ENCODE assay signal across 8 cellular contexts in the genomic region with DNA sequence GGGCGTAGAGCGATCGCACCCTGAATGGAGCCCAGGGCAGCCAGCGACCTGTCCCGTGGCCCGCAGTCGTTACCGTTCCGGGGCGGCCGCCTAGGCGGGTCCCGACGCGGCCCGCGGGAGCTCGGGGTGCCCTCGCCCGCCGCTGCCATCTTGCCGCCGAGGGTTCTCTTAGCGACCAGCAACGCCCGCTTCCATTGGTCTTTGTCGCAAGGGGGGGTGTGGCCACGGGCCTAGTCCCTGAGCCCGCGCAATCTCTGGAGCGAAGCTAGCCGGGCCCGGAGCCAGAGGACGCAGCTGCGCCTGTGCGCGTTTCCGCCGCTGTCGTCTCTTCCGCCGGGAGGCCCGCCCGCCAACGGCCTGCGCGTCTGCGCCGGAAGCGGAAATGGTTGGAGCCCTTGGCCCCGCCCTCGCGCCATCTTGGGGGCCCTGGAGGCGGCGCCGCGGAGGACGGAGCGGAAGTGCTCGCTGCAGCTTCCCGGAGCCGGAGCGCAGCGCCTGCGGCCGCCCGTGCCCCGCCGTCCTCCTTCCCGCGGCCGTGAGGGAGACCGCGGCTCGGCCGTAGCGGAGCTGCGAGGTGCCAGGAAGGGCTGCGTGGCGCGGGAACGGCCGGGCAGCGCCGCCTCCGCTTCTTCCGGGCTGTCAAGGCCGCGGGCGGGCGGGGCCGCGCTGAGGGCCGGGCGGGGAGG. TPM values are rescaled to one million over a fixed set of nuclear protein-coding genes. Genes with fewer than 3 reads are reported as not detected.
DNase-seq lines count a peak whose midpoint lies in the region; ATAC-seq and TF ChIP-seq lines count a peak whose summit lies in the region.

A gene (minus strand): TSS at position 170 of the 686 bp plus-strand sequence. CDS start 21 bp downstream, at position 149.
A gene with protein sequence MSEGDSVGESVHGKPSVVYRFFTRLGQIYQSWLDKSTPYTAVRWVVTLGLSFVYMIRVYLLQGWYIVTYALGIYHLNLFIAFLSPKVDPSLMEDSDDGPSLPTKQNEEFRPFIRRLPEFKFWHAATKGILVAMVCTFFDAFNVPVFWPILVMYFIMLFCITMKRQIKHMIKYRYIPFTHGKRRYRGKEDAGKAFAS (plus strand): TSS at position 457 of the 686 bp plus-strand sequence. CDS start 3,950 bp downstream, outside the sequence.

- DNase-seq in DMS153 treated with DMSO at 0.1 percent for 48 hours (lab: John Stamatoyannopoulos, UW; ENCODE audit: unreplicated experiment) (peak; percentile 100), OCI-M2 (lab: John Stamatoyannopoulos, UW; ENCODE audit: unreplicated experiment) (peak; percentile 82), epithelial cell of prostate (ENCODE audit: low read depth, low spot score) (peak; percentile 91)
- peak; percentile 98 for DNase-seq in activated T-cell treated with anti-CD3 and anti-CD28 coated beads, Interleukin-2, amount 50 U/mL, for 1 hour
- DNase-seq in stimulated activated CD8-positive, alpha-beta memory T cell treated with anti-CD3 and anti-CD28 coated beads, Interleukin-2, amount 100 ng/mL, for 48 hours (ENCODE audit: low read depth in 2 of 2): peak; percentile 96 to 98

- TF ChIP-seq EP300 in Ishikawa (IDR thresholded peaks at IDR 0.05; ENCODE audit: borderline replicate concordance): no peak

- TF ChIP-seq RAD21 in Ishikawa (IDR thresholded peaks at IDR 0.05; ENCODE audit: low read depth): no peak

- H3K9me3 ChIP-seq in mononuclear cell (ENCODE audit: low read depth, low read length): no peaks in the 10 kb centered on the region

- peaks cover 39% of the 10 kb centered on the region for H3K4me1 ChIP-seq in mononuclear cell (ENCODE audit: insufficient read depth, low read length)

- H3K27ac ChIP-seq in epithelial cell of prostate: peak within 1 kb of the TSS; percentile 64

- H3K27me3 ChIP-seq in mononuclear cell (ENCODE audit: insufficient read depth, low read length): no peaks in the 10 kb centered on the region

- peak; percentile 84 for ATAC-seq in GM21619 (IDR thresholded peaks at IDR 0.05; ENCODE audit: unreplicated experiment)

- peak within 1 kb of the TSS; percentile 68 for H3K4me3 ChIP-seq in mononuclear cell (ENCODE audit: low read length)

TF ChIP-seq in Ishikawa, 13 proteins besides CTCF, POLR2A, EP300 and RAD21:
- TF ChIP-seq EGR1 (IDR thresholded peaks at IDR 0.05) (0 out of 2 replicates have a peak, but pooled peaks have one; percentile 20), YY1 (IDR thresholded peaks at IDR 0.05; ENCODE audit: low read depth) (peak; percentile 91), TAF1 (IDR thresholded peaks at IDR 0.05; ENCODE audit: low read depth) (peak; percentile 94), ZBTB7A (IDR thresholded peaks at IDR 0.05; ENCODE audit: low read depth) (no peak; the same call in 1 of the 2 replicates), CEBPB (IDR thresholded peaks at IDR 0.05) (no peak), TCF12 (IDR thresholded peaks at IDR 0.05; ENCODE audit: low read depth) (peak; percentile 49; the same call in 1 of the 2 replicates), FOXM1 (IDR thresholded peaks at IDR 0.05; ENCODE audit: borderline replicate concordance, low read depth) (0 out of 2 replicates have a peak, but pooled peaks have one; percentile 13), NFIC (IDR thresholded peaks at IDR 0.05) (peak; percentile 78), TEAD4 (IDR thresholded peaks at IDR 0.05) (no peak), CREB1 (IDR thresholded peaks at IDR 0.05; ENCODE audit: low read depth) (peak; percentile 76)
- TF ChIP-seq, protein P1, sequence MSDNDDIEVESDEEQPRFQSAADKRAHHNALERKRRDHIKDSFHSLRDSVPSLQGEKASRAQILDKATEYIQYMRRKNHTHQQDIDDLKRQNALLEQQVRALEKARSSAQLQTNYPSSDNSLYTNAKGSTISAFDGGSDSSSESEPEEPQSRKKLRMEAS (IDR thresholded peaks at IDR 0.05): peak; percentile 73
- TF ChIP-seq, protein P2, sequence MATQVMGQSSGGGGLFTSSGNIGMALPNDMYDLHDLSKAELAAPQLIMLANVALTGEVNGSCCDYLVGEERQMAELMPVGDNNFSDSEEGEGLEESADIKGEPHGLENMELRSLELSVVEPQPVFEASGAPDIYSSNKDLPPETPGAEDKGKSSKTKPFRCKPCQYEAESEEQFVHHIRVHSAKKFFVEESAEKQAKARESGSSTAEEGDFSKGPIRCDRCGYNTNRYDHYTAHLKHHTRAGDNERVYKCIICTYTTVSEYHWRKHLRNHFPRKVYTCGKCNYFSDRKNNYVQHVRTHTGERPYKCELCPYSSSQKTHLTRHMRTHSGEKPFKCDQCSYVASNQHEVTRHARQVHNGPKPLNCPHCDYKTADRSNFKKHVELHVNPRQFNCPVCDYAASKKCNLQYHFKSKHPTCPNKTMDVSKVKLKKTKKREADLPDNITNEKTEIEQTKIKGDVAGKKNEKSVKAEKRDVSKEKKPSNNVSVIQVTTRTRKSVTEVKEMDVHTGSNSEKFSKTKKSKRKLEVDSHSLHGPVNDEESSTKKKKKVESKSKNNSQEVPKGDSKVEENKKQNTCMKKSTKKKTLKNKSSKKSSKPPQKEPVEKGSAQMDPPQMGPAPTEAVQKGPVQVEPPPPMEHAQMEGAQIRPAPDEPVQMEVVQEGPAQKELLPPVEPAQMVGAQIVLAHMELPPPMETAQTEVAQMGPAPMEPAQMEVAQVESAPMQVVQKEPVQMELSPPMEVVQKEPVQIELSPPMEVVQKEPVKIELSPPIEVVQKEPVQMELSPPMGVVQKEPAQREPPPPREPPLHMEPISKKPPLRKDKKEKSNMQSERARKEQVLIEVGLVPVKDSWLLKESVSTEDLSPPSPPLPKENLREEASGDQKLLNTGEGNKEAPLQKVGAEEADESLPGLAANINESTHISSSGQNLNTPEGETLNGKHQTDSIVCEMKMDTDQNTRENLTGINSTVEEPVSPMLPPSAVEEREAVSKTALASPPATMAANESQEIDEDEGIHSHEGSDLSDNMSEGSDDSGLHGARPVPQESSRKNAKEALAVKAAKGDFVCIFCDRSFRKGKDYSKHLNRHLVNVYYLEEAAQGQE (IDR thresholded peaks at IDR 0.05; ENCODE audit: low read depth): 0 out of 2 replicates have a peak, but pooled peaks have one; percentile 4
- TF ChIP-seq, protein P3, sequence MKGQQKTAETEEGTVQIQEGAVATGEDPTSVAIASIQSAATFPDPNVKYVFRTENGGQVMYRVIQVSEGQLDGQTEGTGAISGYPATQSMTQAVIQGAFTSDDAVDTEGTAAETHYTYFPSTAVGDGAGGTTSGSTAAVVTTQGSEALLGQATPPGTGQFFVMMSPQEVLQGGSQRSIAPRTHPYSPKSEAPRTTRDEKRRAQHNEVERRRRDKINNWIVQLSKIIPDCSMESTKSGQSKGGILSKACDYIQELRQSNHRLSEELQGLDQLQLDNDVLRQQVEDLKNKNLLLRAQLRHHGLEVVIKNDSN (IDR thresholded peaks at IDR 0.05): 0 out of 2 replicates have a peak, but pooled peaks have one; percentile 22

RNA-seq across cellular contexts. Expression of the first gene that starts in this region (rescaled TPM):
- 4.2 TPM for total RNA-seq in mononuclear cell

RNA-seq across cellular contexts. Expression of the second gene that starts in this region (rescaled TPM):
- total RNA-seq in mononuclear cell: 18.8 TPM

Comparison
In these comparisons a context has a peak if more than half of its experiments do, and no peak if none do; other contexts are left out.
1. Peak in every context shown above with its lines: DNase-seq, ATAC-seq, H3K4me3 ChIP-seq and H3K27ac ChIP-seq.